ENCODE assay signal across 8 cellular contexts in the genomic region with DNA sequence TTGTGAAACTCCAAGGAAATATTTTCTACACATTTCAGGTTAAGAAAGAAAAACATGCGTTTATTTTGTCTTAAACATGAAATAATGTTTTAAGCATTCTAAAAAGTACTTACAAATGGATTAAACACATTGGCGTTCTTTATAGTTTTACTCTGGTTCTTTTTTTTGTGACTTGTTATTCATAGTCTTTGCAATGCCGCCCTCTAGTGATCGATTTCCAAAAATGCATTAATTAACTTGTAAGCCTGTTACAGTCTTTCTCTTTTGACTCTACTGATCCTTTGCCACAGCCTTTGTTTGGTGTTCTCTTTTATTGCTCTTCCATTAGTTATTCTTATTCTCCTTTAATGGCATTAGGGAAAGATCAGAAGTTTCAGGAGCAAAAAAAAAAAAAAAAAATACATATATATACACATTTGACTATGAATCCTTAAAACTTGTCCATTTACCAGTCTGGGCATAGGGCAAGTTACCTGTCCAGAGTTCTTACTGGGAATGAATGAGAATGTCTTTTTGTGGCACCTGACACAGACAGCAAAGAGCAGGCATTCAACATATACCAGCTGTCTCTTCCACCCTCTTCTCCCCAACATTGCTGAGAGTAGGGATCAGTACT. TPM values are rescaled to one million over a fixed set of nuclear protein-coding genes. Genes with fewer than 3 reads are reported as not detected.
DNase-seq lines count a peak whose midpoint lies in the region; ATAC-seq and TF ChIP-seq lines count a peak whose summit lies in the region.

No MANE protein-coding gene starts in this region.

- no peak overlapping the region for H2BK5ac ChIP-seq in trophoblast cell (ENCODE audit: low read depth, low read length, poor library complexity)

- H3K18ac ChIP-seq in trophoblast cell (ENCODE audit: low read length) = no peak overlapping the region

- H3K27ac ChIP-seq in trophoblast cell (ENCODE audit: low read depth, low read length) = no peak overlapping the region

- H3K79me1 ChIP-seq in trophoblast cell (ENCODE audit: low read length) = no peaks in the 10 kb centered on the region

- no peak overlapping the region for H4K12ac ChIP-seq in trophoblast cell (ENCODE audit: low read depth, low read length)

- H3K9ac ChIP-seq in trophoblast cell (ENCODE audit: low read length) = no peak overlapping the region

- H2BK12ac ChIP-seq in trophoblast cell (ENCODE audit: low read length) = no peak overlapping the region

- H2AFZ ChIP-seq in trophoblast cell (ENCODE audit: insufficient read depth, low read length, poor library complexity) = no peak overlapping the region

- TF ChIP-seq CTCF in fibroblast of mammary gland (conservative IDR thresholded peaks at IDR 0.05; ENCODE audit: control insufficient read depth, insufficient read depth, low read depth, low read length) = peak; percentile 55

- no peaks in the 10 kb centered on the region for H3K79me2 ChIP-seq in trophoblast cell (ENCODE audit: control insufficient read depth, insufficient read depth, low read length, poor library complexity)

- H3K4ac ChIP-seq in trophoblast cell (ENCODE audit: low read depth, low read length) = no peak overlapping the region

- H2AK5ac ChIP-seq in trophoblast cell (ENCODE audit: low read length) = no peak overlapping the region

- no peak overlapping the region for H3K23ac ChIP-seq in trophoblast cell (ENCODE audit: low read length)

- H3K9me3 Mint-ChIP-seq in stimulated activated effector memory CD8-positive, alpha-beta T cell treated with anti-CD3 and anti-CD28 coated beads, Interleukin-12 subunit alpha, Interleukin-12 subunit beta, amount 100 ng/mL, for 72 hours = no peaks in the 10 kb centered on the region

- H3K27ac Mint-ChIP-seq in stimulated activated effector memory CD8-positive, alpha-beta T cell treated with anti-CD3 and anti-CD28 coated beads, Interleukin-12 subunit alpha, Interleukin-12 subunit beta, amount 100 ng/mL, for 72 hours = no peak overlapping the region

- WGBS in trophoblast cell (ENCODE audit: extremely low coverage, insufficient coverage, insufficient read length) = no CpG with 5 or more reads among the region's 4 CpGs

- H4K91ac ChIP-seq in trophoblast cell (ENCODE audit: low read depth, low read length) = no peak overlapping the region

- H3K4me3 ChIP-seq in fibroblast of mammary gland (ENCODE audit: control insufficient read depth, low read depth, low read length) (no peak overlapping the region), trophoblast cell (ENCODE audit: low read depth, low read length) (no peak overlapping the region)

- H3K4me3 Mint-ChIP-seq in stimulated activated effector memory CD8-positive, alpha-beta T cell treated with anti-CD3 and anti-CD28 coated beads, Interleukin-12 subunit alpha, Interleukin-12 subunit beta, amount 100 ng/mL, for 72 hours = no peak overlapping the region

- H2BK120ac ChIP-seq in trophoblast cell (ENCODE audit: insufficient read depth, low read length, poor library complexity) = no peak overlapping the region

- no peaks in the 10 kb centered on the region for H3K9me3 ChIP-seq in trophoblast cell (ENCODE audit: insufficient read depth, low read depth, low read length)

- H3K14ac ChIP-seq in trophoblast cell (ENCODE audit: low read length) = no peak overlapping the region

- H3K36me3 ChIP-seq in trophoblast cell (ENCODE audit: control insufficient read depth in 1 of 2, insufficient read depth in 2 of 2, low read length in 2 of 2) = no peaks in the 10 kb centered on the region

- H3K36me3 Mint-ChIP-seq in stimulated activated effector memory CD8-positive, alpha-beta T cell treated with anti-CD3 and anti-CD28 coated beads, Interleukin-12 subunit alpha, Interleukin-12 subunit beta, amount 100 ng/mL, for 72 hours = no peaks in the 10 kb centered on the region

- DNase-seq in CD1c-positive myeloid dendritic cell (ENCODE audit: extremely low spot score) (peak; percentile 68), NCI-H1092 treated with DMSO at 0.1 percent for 48 hours (lab: John Stamatoyannopoulos, UW) (peak; percentile 76), SHP77 treated with DMSO at 0.1 percent for 48 hours (lab: John Stamatoyannopoulos, UW) (peak; percentile 50), fibroblast of mammary gland (ENCODE audit: low read depth) (peak; percentile 76), trophoblast cell (peak; percentile 30 to 83)
- DNase-seq in stimulated activated effector memory CD8-positive, alpha-beta T cell treated with anti-CD3 and anti-CD28 coated beads, Interleukin-12 subunit alpha, Interleukin-12 subunit beta, amount 100 ng/mL, for 72 hours (ENCODE audit: low spot score in 2 of 2) = no peak

- H4K8ac ChIP-seq in trophoblast cell (ENCODE audit: low read depth, low read length) = no peak overlapping the region

- H3K4me2 ChIP-seq in trophoblast cell (ENCODE audit: low read length) = no peak overlapping the region

- no peaks in the 10 kb centered on the region for H3K4me1 ChIP-seq in trophoblast cell (ENCODE audit: control insufficient read depth in 1 of 2, insufficient read depth in 2 of 2, low read length in 2 of 2)

- H3K27me3 ChIP-seq in trophoblast cell (ENCODE audit: insufficient read depth, low read length) = no peaks in the 10 kb centered on the region

- no peaks in the 10 kb centered on the region for H3K4me1 Mint-ChIP-seq in stimulated activated effector memory CD8-positive, alpha-beta T cell treated with anti-CD3 and anti-CD28 coated beads, Interleukin-12 subunit alpha, Interleukin-12 subunit beta, amount 100 ng/mL, for 72 hours

- peak; percentile 42 for ATAC-seq in GM18861 (IDR thresholded peaks at IDR 0.05; ENCODE audit: unreplicated experiment)
- ATAC-seq in GM19324 (IDR thresholded peaks at IDR 0.05; ENCODE audit: low FRiP score, unreplicated experiment) = no peak
- ATAC-seq in stimulated activated effector memory CD8-positive, alpha-beta T cell treated with anti-CD3 and anti-CD28 coated beads, Interleukin-12 subunit alpha, Interleukin-12 subunit beta, amount 100 ng/mL, for 72 hours = no peak

RNA-seq across cellular contexts. Expression of gene MACROD2, which starts 59.9 kb away (rescaled TPM):
- polyA plus RNA-seq in trophoblast cell (2013) = 1.2 TPM in 2 replicates

Comparison
In these comparisons a context has a peak if more than half of its experiments do, and no peak if none do; other contexts are left out.
1. DNase-seq: peak in CD1c-positive myeloid dendritic cell (single experiment), NCI-H1092 treated with DMSO at 0.1 percent for 48 hours (single experiment), SHP77 treated with DMSO at 0.1 percent for 48 hours (single experiment), fibroblast of mammary gland (single experiment) and trophoblast cell (2 of 2); none in stimulated activated effector memory CD8-positive, alpha-beta T cell treated with anti-CD3 and anti-CD28 coated beads, Interleukin-12 subunit alpha, Interleukin-12 subunit beta, amount 100 ng/mL, for 72 hours (0 of 2).